In the genomic region with DNA sequence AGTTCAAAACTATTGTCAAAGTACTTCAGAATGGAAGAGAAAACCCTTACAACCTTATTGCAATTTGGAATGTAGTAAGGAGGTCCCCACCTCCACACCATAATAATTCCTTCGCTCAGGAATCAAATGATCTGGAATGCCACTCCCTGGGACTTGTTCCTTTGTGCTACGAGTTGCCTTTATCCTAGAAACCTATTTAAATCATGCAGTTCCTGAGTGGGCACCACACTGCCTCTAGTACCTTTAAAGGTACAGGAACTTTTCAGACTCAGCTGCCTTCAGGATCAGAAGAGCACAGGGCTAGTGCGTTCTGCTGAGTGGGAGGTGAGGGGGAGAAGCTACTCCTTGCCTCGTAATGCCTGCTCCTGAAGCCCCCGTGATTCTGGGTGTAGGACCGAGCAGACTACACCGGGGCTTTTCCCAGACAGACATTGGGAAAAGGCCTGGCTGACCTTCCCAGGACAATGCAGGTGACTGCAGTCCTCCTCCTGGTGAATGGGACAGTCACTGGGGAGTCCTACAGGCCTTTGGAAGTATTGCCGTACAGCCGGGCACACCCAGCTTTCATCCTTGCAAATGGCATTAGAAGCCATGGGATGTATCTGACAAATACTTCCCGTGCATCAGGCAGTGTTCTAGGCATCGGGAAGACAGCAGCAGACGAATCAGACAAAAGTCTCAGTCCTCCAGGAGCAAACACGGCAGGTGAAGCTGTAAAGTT, we compare ENCODE assay signal across 1 cellular context.
TF ChIP-seq lines count a peak whose summit lies in the region.

No MANE protein-coding gene starts in this region.

TF ChIP-seq in HCT116, 20 proteins besides CTCF, POLR2A, EP300 and RAD21:
- TF ChIP-seq TCF7L2 (IDR thresholded peaks at IDR 0.05; ENCODE audit: borderline replicate concordance, extremely low read depth, insufficient read depth, insufficient read length) (no peak), REST (IDR thresholded peaks at IDR 0.05; ENCODE audit: low read depth) (no peak), YY1 (IDR thresholded peaks at IDR 0.05; ENCODE audit: extremely low read depth, insufficient replicate concordance, low read depth, low read length) (no peak), ELF1 (IDR thresholded peaks at IDR 0.05; ENCODE audit: borderline replicate concordance, low read depth) (no peak), SIN3A (IDR thresholded peaks at IDR 0.05; ENCODE audit: low read depth) (no peak), CBX3 (IDR thresholded peaks at IDR 0.05; ENCODE audit: low read depth) (no peak), EZH2phosphoT487 (IDR thresholded peaks at IDR 0.05; ENCODE audit: borderline replicate concordance) (no peak), SRF (IDR thresholded peaks at IDR 0.05; ENCODE audit: low read depth) (no peak), CEBPB (IDR thresholded peaks at IDR 0.05; ENCODE audit: low read depth) (no peak), ZFX (IDR thresholded peaks at IDR 0.05) (no peak), EZH2 (IDR thresholded peaks at IDR 0.05) (no peak), POLR2AphosphoS5 (IDR thresholded peaks at IDR 0.05; ENCODE audit: low read depth, low read length) (no peak), FOSL1 (IDR thresholded peaks at IDR 0.05; ENCODE audit: low read depth) (no peak), EGR1 (IDR thresholded peaks at IDR 0.05; ENCODE audit: low read depth) (no peak), JUND (IDR thresholded peaks at IDR 0.05) (no peak), SP1 (IDR thresholded peaks at IDR 0.05; ENCODE audit: low read depth) (no peak), ZNF274 (IDR thresholded peaks at IDR 0.05; ENCODE audit: low read depth, low read length) (no peak)
- TF ChIP-seq, protein P1, sequence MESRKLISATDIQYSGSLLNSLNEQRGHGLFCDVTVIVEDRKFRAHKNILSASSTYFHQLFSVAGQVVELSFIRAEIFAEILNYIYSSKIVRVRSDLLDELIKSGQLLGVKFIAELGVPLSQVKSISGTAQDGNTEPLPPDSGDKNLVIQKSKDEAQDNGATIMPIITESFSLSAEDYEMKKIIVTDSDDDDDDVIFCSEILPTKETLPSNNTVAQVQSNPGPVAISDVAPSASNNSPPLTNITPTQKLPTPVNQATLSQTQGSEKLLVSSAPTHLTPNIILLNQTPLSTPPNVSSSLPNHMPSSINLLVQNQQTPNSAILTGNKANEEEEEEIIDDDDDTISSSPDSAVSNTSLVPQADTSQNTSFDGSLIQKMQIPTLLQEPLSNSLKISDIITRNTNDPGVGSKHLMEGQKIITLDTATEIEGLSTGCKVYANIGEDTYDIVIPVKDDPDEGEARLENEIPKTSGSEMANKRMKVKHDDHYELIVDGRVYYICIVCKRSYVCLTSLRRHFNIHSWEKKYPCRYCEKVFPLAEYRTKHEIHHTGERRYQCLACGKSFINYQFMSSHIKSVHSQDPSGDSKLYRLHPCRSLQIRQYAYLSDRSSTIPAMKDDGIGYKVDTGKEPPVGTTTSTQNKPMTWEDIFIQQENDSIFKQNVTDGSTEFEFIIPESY (IDR thresholded peaks at IDR 0.05; ENCODE audit: extremely low read depth, insufficient replicate concordance, low read length): no peak
- TF ChIP-seq, protein P2, sequence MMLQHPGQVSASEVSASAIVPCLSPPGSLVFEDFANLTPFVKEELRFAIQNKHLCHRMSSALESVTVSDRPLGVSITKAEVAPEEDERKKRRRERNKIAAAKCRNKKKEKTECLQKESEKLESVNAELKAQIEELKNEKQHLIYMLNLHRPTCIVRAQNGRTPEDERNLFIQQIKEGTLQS (IDR thresholded peaks at IDR 0.05): no peak
- TF ChIP-seq, protein P3, sequence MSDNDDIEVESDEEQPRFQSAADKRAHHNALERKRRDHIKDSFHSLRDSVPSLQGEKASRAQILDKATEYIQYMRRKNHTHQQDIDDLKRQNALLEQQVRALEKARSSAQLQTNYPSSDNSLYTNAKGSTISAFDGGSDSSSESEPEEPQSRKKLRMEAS (IDR thresholded peaks at IDR 0.05): no peak
